In the genomic region with DNA sequence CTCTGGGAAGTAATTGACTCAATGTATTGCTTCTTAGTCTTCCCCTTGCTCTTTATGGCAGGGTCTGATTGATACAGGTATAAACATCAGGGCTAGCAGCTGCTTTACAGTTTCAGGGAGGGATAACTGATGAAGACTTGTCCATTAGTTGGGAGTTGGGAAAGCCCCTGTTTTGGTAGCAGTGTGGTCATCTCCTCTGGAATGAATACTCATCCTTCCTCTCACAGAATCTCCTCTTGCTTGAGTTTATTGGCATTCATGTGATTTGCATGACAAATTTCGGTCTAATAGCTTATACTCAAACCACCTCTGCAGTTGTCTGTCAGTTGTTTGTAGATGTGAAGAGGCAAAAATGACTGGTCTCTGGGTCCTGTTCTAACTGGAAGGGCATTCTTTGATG, we compare ENCODE assay signal across 26 cellular contexts.
"Had no signal": no experiment of that assay in that cellular context is flagged by ENCODE, and none has a peak within 500 bp of the region (broad histone marks: within the 10 kb centered on the region; RNA-seq: fewer than 3 reads in every experiment).

No MANE protein-coding gene starts in this region.

- H3K9me3 ChIP-seq: left lung, lower lobe of right lung, pancreas, prostate gland, stomach, testis, thyroid gland, uterus had no signal

- H3K4me1 Mint-ChIP-seq: naive thymus-derived CD8-positive, alpha-beta T cell; stimulated activated naive B cell treated with anti-CD40 and anti-IgM and Interleukin-4, amounts not matched to agents 10 μg/mL and 1 μg/mL and 100 μg/mL, for 72 hours had no signal

- H3K4me2 ChIP-seq: hepatocyte had no signal

- H3K4me3 ChIP-seq: hepatocyte, left lung, lower lobe of right lung, pancreas, prostate gland, skin epidermis, stomach, testis, thyroid gland, uterus had no signal

- H3K27ac Mint-ChIP-seq: naive thymus-derived CD8-positive, alpha-beta T cell; stimulated activated naive B cell treated with anti-CD40 and anti-IgM and Interleukin-4, amounts not matched to agents 10 μg/mL and 1 μg/mL and 100 μg/mL, for 72 hours had no signal

- H3K27ac ChIP-seq: hepatocyte, left lung, lower lobe of right lung, pancreas, prostate gland, skin epidermis, stomach, testis, thyroid gland, uterus had no signal

- H3K79me2 ChIP-seq: hepatocyte had no signal

- H2AFZ ChIP-seq: hepatocyte had no signal

- DNase-seq: islet precursor cell; left colon; left lung; lower lobe of right lung; mammary epithelial cell; mesenchymal stem cell; naive thymus-derived CD8-positive, alpha-beta T cell; pancreas; posterior cingulate gyrus; retina; right cardiac atrium; stimulated activated CD4-positive, alpha-beta T cell treated with anti-CD3 and anti-CD28 coated beads, Interleukin-12 subunit alpha, Interleukin-12 subunit beta, amount 100 ng/mL, for 4 hours; stimulated activated CD4-positive, alpha-beta T cell treated with anti-CD3 and anti-CD28 coated beads, Interleukin-15, amount 100 ng/mL, for 24 hours; stimulated activated CD4-positive, alpha-beta T cell treated with anti-CD3 and anti-CD28 coated beads, Interleukin-2, amount 100 ng/mL, for 24 hours; stimulated activated CD4-positive, alpha-beta T cell treated with anti-CD3 and anti-CD28 coated beads, Interleukin-4, amount 100 ng/mL, for 1 hour; stimulated activated naive B cell treated with anti-CD40 and anti-IgM and Interleukin-4, amounts not matched to agents 10 μg/mL and 1 μg/mL and 100 μg/mL, for 72 hours; stimulated activated naive CD8-positive, alpha-beta T cell treated with anti-CD3 and anti-CD28 coated beads, Interleukin-15, Interleukin-2, amounts not matched to agents 100 U/mL and 50 U/mL, for 24 hours; stomach; testis; thyroid gland; trophoblast cell; uterus had no signal

- H3K36me3 Mint-ChIP-seq: naive thymus-derived CD8-positive, alpha-beta T cell; stimulated activated naive B cell treated with anti-CD40 and anti-IgM and Interleukin-4, amounts not matched to agents 10 μg/mL and 1 μg/mL and 100 μg/mL, for 72 hours had no signal

- H3K27me3 ChIP-seq: hepatocyte, left lung, pancreas, stomach, testis, thyroid gland, uterus had no signal

- ATAC-seq: left colon; left lung; lower lobe of right lung; naive thymus-derived CD8-positive, alpha-beta T cell; pancreas; right cardiac atrium; sciatic nerve; stimulated activated naive B cell treated with anti-CD40 and anti-IgM and Interleukin-4, amounts not matched to agents 10 μg/mL and 1 μg/mL and 100 μg/mL, for 72 hours; stimulated activated naive CD8-positive, alpha-beta T cell treated with anti-CD3 and anti-CD28 coated beads, Interleukin-15, Interleukin-2, amounts not matched to agents 100 U/mL and 50 U/mL, for 24 hours had no signal

- H3K36me3 ChIP-seq: left lung, lower lobe of right lung, pancreas, prostate gland, stomach, thyroid gland, uterus had no signal

- H3K4me3 Mint-ChIP-seq: naive thymus-derived CD8-positive, alpha-beta T cell; stimulated activated naive B cell treated with anti-CD40 and anti-IgM and Interleukin-4, amounts not matched to agents 10 μg/mL and 1 μg/mL and 100 μg/mL, for 72 hours had no signal

- H3K4me1 ChIP-seq: left lung, lower lobe of right lung, prostate gland, testis, thyroid gland, uterus had no signal
